In genomic region chr3:112855074-112855473, GRCh38 we compare ENCODE assay signal across 15 cellular contexts. TPM values are rescaled to one million over a fixed set of nuclear protein-coding genes. Genes with fewer than 3 reads are reported as not detected.
"Had no signal": no experiment of that assay in that cellular context is flagged by ENCODE, and none has a peak within 500 bp of the region (broad histone marks: within the 10 kb centered on the region; RNA-seq: fewer than 3 reads in every experiment).

No MANE protein-coding gene starts in this region.

RNA-seq across cellular contexts. Expression of gene CD200R1L, which starts 8.4 kb away (rescaled TPM):
- total RNA-seq: activated B cell treated with CpG ODN at 0.5 μM for 24 hours; activated CD4-positive, alpha-beta memory T cell treated with anti-CD3 and anti-CD28 coated beads for 36 hours; activated CD4-positive, alpha-beta memory T cell treated with anti-CD3 and anti-CD28 coated beads, Interleukin-2, amount 10 ng/mL, durations not matched to agents 7 days and 5 days; activated CD4-positive, alpha-beta T cell treated with anti-CD3 and anti-CD28 coated beads for 36 hours; activated CD4-positive, alpha-beta T cell treated with anti-CD3 and anti-CD28 coated beads, Interleukin-2, amount 10 ng/mL, durations not matched to agents 24 days and 14 days; activated CD4-positive, alpha-beta T cell treated with anti-CD3 and anti-CD28 coated beads, Interleukin-2, amount 10 ng/mL, durations not matched to agents 7 days and 5 days; activated CD8-positive, alpha-beta memory T cell treated with anti-CD3 and anti-CD28 coated beads for 36 hours; activated CD8-positive, alpha-beta memory T cell treated with anti-CD3 and anti-CD28 coated beads, Interleukin-2, amount 10 ng/mL, durations not matched to agents 7 days and 5 days; activated CD8-positive, alpha-beta T cell treated with anti-CD3 and anti-CD28 coated beads for 36 hours; activated CD8-positive, alpha-beta T cell treated with anti-CD3 and anti-CD28 coated beads, Interleukin-2, amount 10 ng/mL, durations not matched to agents 7 days and 5 days; T-cell; T-helper 1 cell treated with Interleukin-12 subunit alpha and Interleukin-12 subunit beta and Interleukin-4 antibody, amounts not matched to agents 30 ng/mL and 1 ng/mL, for 36 hours; T-helper 17 cell; T-helper 2 cell treated with Interferon-gamma antibody and Interleukin-4, amounts not matched to agents 100 ng/mL and 5 ng/mL, for 36 hours; WTC11 had no signal
